Comparison of ENCODE assay signal across 20 cellular contexts in the genomic region with DNA sequence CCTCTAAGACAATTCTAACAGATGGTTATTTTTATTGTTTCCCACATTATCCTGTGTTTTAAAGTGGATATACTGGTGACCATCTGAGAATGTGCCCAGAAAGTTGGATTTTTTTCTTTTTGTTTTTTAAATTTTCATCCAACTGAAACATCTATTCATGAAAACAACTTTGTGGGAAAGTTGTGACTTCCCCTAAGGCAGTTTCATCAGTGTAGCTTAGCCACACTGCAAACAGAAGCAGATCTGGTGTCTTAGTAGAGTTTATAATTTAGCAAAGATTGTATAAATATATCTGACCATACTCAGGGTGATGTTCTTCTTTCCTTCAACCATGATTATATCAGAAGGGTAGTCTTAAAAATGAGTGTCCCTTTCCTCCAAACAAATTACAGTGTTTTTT.
DNase-seq lines count a peak whose midpoint lies in the region; ATAC-seq and TF ChIP-seq lines count a peak whose summit lies in the region.
"Had no signal": no experiment of that assay in that cellular context is flagged by ENCODE, and none has a peak within 500 bp of the region (broad histone marks: within the 10 kb centered on the region; RNA-seq: fewer than 3 reads in every experiment).

No MANE protein-coding gene starts in this region.

- TF ChIP-seq POLR2A in suprapubic skin (IDR thresholded peaks at IDR 0.05) = no peak

- H3K4me3 Mint-ChIP-seq in CD4-positive, alpha-beta T cell = no peak overlapping the region
- H3K4me3 Mint-ChIP-seq: HFFc6, IgD-negative memory B cell had no signal

- H3K27me3 Mint-ChIP-seq in CD4-positive, alpha-beta T cell = no peaks in the 10 kb centered on the region
- H3K27me3 Mint-ChIP-seq: IgD-negative memory B cell had no signal

- peak; percentile 51 for DNase-seq in foreskin melanocyte
- DNase-seq in CD4-positive, alpha-beta T cell = no peak
- DNase-seq in putamen (ENCODE audit: low spot score) = no peak
- no peak for DNase-seq in suprapubic skin (ENCODE audit: low spot score in 2 of 2)
- DNase-seq: GOT3, HFFc6, NCI-H1105 treated with DMSO at 0.1 percent for 48 hours, NCI-H1694, NCI-H2029 treated with DMSO at 0.1 percent for 48 hours, NCI-H446 treated with DMSO at 0.1 percent for 48 hours, NCI-H526, NCI-H82, Right ventricle myocardium superior, RPMI8226 had no signal

- H3K36me3 ChIP-seq in KMS-11 (ENCODE audit: insufficient read depth) (no peaks in the 10 kb centered on the region), suprapubic skin (no peaks in the 10 kb centered on the region)
- H3K36me3 ChIP-seq: HAP-1 had no signal

- H4K20me1 ChIP-seq in KMS-11 (ENCODE audit: insufficient read depth) = no peaks in the 10 kb centered on the region

- no peak for TF ChIP-seq EP300 in suprapubic skin (IDR thresholded peaks at IDR 0.05)

- no peaks in the 10 kb centered on the region for H3K9me3 Mint-ChIP-seq in CD4-positive, alpha-beta T cell

- no peak for TF ChIP-seq CTCF in KMS-11 (conservative IDR thresholded peaks at IDR 0.05; ENCODE audit: low read depth, low read length)
- no peak for TF ChIP-seq CTCF in CD4-positive, alpha-beta T cell (IDR thresholded peaks at IDR 0.05)
- no peak for TF ChIP-seq CTCF in suprapubic skin (IDR thresholded peaks at IDR 0.05)

- ATAC-seq in GM18498 (IDR thresholded peaks at IDR 0.05; ENCODE audit: unreplicated experiment) = peak; percentile 32
- ATAC-seq in GM21717 (IDR thresholded peaks at IDR 0.05; ENCODE audit: unreplicated experiment) = peak; percentile 31
- no peak for ATAC-seq in CD4-positive, alpha-beta T cell (ENCODE audit: poor library complexity)

- CTCF ChIA-PET in CD4-positive, alpha-beta T cell (lab: Charles Lee) = no interaction called here

- H3K4me2 ChIP-seq in KMS-11 = peak overlapping the region; percentile 57

- no peaks in the 10 kb centered on the region for H3K79me2 ChIP-seq in KMS-11 (ENCODE audit: insufficient read depth, low read depth)

- no peaks in the 10 kb centered on the region for H3K9me3 ChIP-seq in CD4-positive, alpha-beta T cell (ENCODE audit: control insufficient read depth, low read length)
- no peaks in the 10 kb centered on the region for H3K9me3 ChIP-seq in suprapubic skin
- H3K9me3 ChIP-seq: HAP-1 had no signal

- intact Hi-C loops in CD4-positive, alpha-beta T cell (cut with DNase I, micrococcal nuclease) = no loop called here

- H3K9ac ChIP-seq in KMS-11 = peak overlapping the region; percentile 23; the same call in 1 of the 2 replicates

- peaks cover 5% of the 10 kb centered on the region for H3K4me1 Mint-ChIP-seq in CD4-positive, alpha-beta T cell (ENCODE audit: low read depth)

- H3K36me3 Mint-ChIP-seq in CD4-positive, alpha-beta T cell (ENCODE audit: low read depth) = no peaks in the 10 kb centered on the region
- H3K36me3 Mint-ChIP-seq: IgD-negative memory B cell had no signal

- H3K4me1 ChIP-seq in KMS-11 (ENCODE audit: low read depth, poor library complexity, severe bottlenecking) (peaks cover 86% of the 10 kb centered on the region), suprapubic skin (no peaks in the 10 kb centered on the region)
- H3K4me1 ChIP-seq: HAP-1 had no signal

- no peak overlapping the region for H3K27ac Mint-ChIP-seq in CD4-positive, alpha-beta T cell
- H3K27ac Mint-ChIP-seq: HFFc6, IgD-negative memory B cell had no signal

- H3K4me3 ChIP-seq in KMS-11 (IDR thresholded peaks at IDR 0.05; ENCODE audit: insufficient read depth, low read depth, low read length) (no peak overlapping the region), suprapubic skin (no peak overlapping the region)
- H3K4me3 ChIP-seq: HAP-1 had no signal

- H2AFZ ChIP-seq in KMS-11 (ENCODE audit: low read depth) = peak overlapping the region; percentile 40; the same call in 1 of the 2 replicates

- H3K27ac ChIP-seq in KMS-11 = peak overlapping the region; percentile 70
- H3K27ac ChIP-seq in CD4-positive, alpha-beta T cell (ENCODE audit: low read depth, low read length) = no peak overlapping the region
- no peak overlapping the region for H3K27ac ChIP-seq in suprapubic skin
- H3K27ac ChIP-seq: HL-60 had no signal

- POLR2A ChIA-PET in CD4-positive, alpha-beta T cell (lab: Charles Lee) = interaction anchor here (0.6 kb wide), 1 partner anchor 529 kb away, joined by 3 read pairs; no protein-coding TSS in a partner anchor

- H3K27me3 ChIP-seq in KMS-11 (ENCODE audit: insufficient read depth, low read depth) (no peaks in the 10 kb centered on the region), suprapubic skin (no peaks in the 10 kb centered on the region)
- no peaks in the 10 kb centered on the region for H3K27me3 ChIP-seq in CD4-positive, alpha-beta T cell (ENCODE audit: control insufficient read depth, insufficient read depth, low read length)
